Comparison of ENCODE assay signal across 11 cellular contexts in genomic region chr7:36216063-36216684, GRCh38.
DNase-seq lines count a peak whose midpoint lies in the region; ATAC-seq, FAIRE-seq and TF ChIP-seq lines count a peak whose summit lies in the region.
"Had no signal": no experiment of that assay in that cellular context is flagged by ENCODE, and none has a peak within 500 bp of the region (broad histone marks: within the 10 kb centered on the region; RNA-seq: fewer than 3 reads in every experiment).

No MANE protein-coding gene starts in this region.

- H4K20me1 ChIP-seq in IMR-90 (ENCODE audit: insufficient read depth, low read length) (no peaks in the 10 kb centered on the region), HepG2 (ENCODE audit: insufficient read depth, low read length) (no peaks in the 10 kb centered on the region)

- TF ChIP-seq RAD21 in IMR-90 (IDR thresholded peaks at IDR 0.05; ENCODE audit: low read length) = no peak
- TF ChIP-seq RAD21 in HepG2 (CRISPR knock-in tag; IDR thresholded peaks at IDR 0.05) = no peak

- no peak overlapping the region for H3K14ac ChIP-seq in IMR-90 (replicated peaks; ENCODE audit: low read depth, low read length)

- H3K9me1 ChIP-seq in IMR-90 (ENCODE audit: insufficient read depth, low read length) = peaks cover 8% of the 10 kb centered on the region

- no peak overlapping the region for H4K91ac ChIP-seq in IMR-90 (ENCODE audit: insufficient read depth, low read depth, low read length)

- H2AFZ ChIP-seq in IMR-90 (replicated peaks; ENCODE audit: low read length, poor library complexity) (no peak overlapping the region), HepG2 (ENCODE audit: low read length) (no peak overlapping the region)

- in situ Hi-C loops in IMR-90 (cut with MboI; ENCODE audit: low sequenced_read_pairs) = no loop called here
- in situ Hi-C loops in HepG2 (cut with HindIII; ENCODE audit: extremely low pct_ligation_motif_present, low pct_unique_long_range_greater_than_20kb) = no loop called here

- H3K4me3 ChIP-seq in IMR-90 (ENCODE audit: insufficient read depth, low read depth, low read length) = no peak overlapping the region
- no peak overlapping the region for H3K4me3 ChIP-seq in HepG2 (replicated peaks in 1 of 3; ENCODE audit: insufficient read depth in 1 of 3, low read depth in 2 of 3, low read length in 3 of 3)
- H3K4me3 ChIP-seq in tibial artery = no peak overlapping the region
- H3K4me3 ChIP-seq: suprapubic skin had no signal

- H3K4me3 Mint-ChIP-seq in brain = no peak overlapping the region

- no peak for TF ChIP-seq CTCF in IMR-90 (conservative IDR thresholded peaks at IDR 0.05; ENCODE audit: low read depth, low read length)
- TF ChIP-seq CTCF in brain (conservative IDR thresholded peaks at IDR 0.05) = no peak
- no peak for TF ChIP-seq CTCF in HepG2 (CRISPR knock-in tag; IDR thresholded peaks at IDR 0.05)
- no peak for TF ChIP-seq CTCF in tibial artery (IDR thresholded peaks at IDR 0.05)

- H3K9ac ChIP-seq in IMR-90 (ENCODE audit: low read depth, low read length) (no peak overlapping the region), HepG2 (ENCODE audit: insufficient read depth, low read depth, low read length) (no peak overlapping the region)

- no peaks in the 10 kb centered on the region for H3K36me3 Mint-ChIP-seq in brain

- H3K9me3 ChIP-seq in IMR-90 (ENCODE audit: control insufficient read depth, insufficient read depth, low read length) (no peaks in the 10 kb centered on the region), HepG2 (ENCODE audit: low read length) (no peaks in the 10 kb centered on the region), tibial artery (no peaks in the 10 kb centered on the region)
- H3K9me3 ChIP-seq: suprapubic skin had no signal

- H3K27me3 ChIP-seq in IMR-90 (ENCODE audit: control insufficient read depth, insufficient read depth, low read length) (no peaks in the 10 kb centered on the region), HepG2 (ENCODE audit: control insufficient read depth in 1 of 2, insufficient read depth in 2 of 2, low read length in 2 of 2) (no peaks in the 10 kb centered on the region), tibial artery (no peaks in the 10 kb centered on the region)
- H3K27me3 ChIP-seq: suprapubic skin had no signal

- dilution Hi-C loops in IMR-90 (cut with HindIII; ENCODE audit: low sequenced_read_pairs, unreplicated experiment) = no loop called here

- BruUV-seq in IMR-90 (replicated peaks; lab: Mats Ljungman, UMichigan) (no TSS peak), HepG2 (replicated peaks; lab: Mats Ljungman, UMichigan) (no TSS peak)

- no peak overlapping the region for H3K56ac ChIP-seq in IMR-90 (ENCODE audit: extremely low read depth, insufficient read depth, low read length)

- peak in 1 of 2 experiments; percentile 24; a peak in 1 of 4 replicates for TF ChIP-seq EP300 in HepG2 (IDR thresholded peaks at IDR 0.05; ENCODE audit: low read depth in 2 of 2, low read length in 2 of 2)
- TF ChIP-seq EP300 in HepG2 (CRISPR knock-in tag; IDR thresholded peaks at IDR 0.05; ENCODE audit: borderline replicate concordance) = no peak

- H4K5ac ChIP-seq in IMR-90 (ENCODE audit: low read depth, low read length) = no peak overlapping the region

- intact Hi-C loops in IMR-90 (cut with micrococcal nuclease) (no loop called here), HepG2 (cut with micrococcal nuclease; ENCODE audit: unreplicated experiment) (no loop called here), tibial artery (cut with DNase I; ENCODE audit: low total_unique reads) (no loop called here)

- peaks cover 10 to 39% of the 10 kb centered on the region in 2 experiments; a peak in 3 of 4 replicates for H3K79me1 ChIP-seq in IMR-90 (ENCODE audit: low read depth in 1 of 2, low read length in 2 of 2)

- POLR2A ChIA-PET in IMR-90 (lab: Charles Lee; ENCODE audit: unreplicated experiment) = no interaction called here
- POLR2A ChIA-PET in HepG2 (lab: Yijun Ruan, JAX) = interaction anchor here (0.7 to 1.0 kb wide), 2 partner anchors 8 to 56 kb away, joined by 3 read pairs; no protein-coding TSS in a partner anchor

- H2AK9ac ChIP-seq in IMR-90 (replicated peaks; ENCODE audit: low read depth, low read length, poor library complexity) = no peak overlapping the region

- H3K18ac ChIP-seq in IMR-90 (ENCODE audit: low read depth, low read length) = peak overlapping the region; percentile 28; the same call in 1 of the 2 replicates

- H2BK120ac ChIP-seq in IMR-90 (ENCODE audit: low read depth, low read length) = peak overlapping the region; percentile 29; the same call in 1 of the 2 replicates

- no peak overlapping the region for H2BK5ac ChIP-seq in IMR-90 (ENCODE audit: low read depth, low read length, poor library complexity, severe bottlenecking)

- no CpG with 5 or more reads among the region's 4 CpGs for WGBS in IMR-90 (ENCODE audit: extremely low coverage in 2 of 2, insufficient read length in 1 of 2), 2 experiments
- WGBS in HepG2 (ENCODE audit: low lambda C conversion rate) = 42% methylated on average over 4 of the region's 4 CpGs

- no peak overlapping the region for H2AK5ac ChIP-seq in IMR-90 (ENCODE audit: low read depth, low read length)

- no peak overlapping the region for H3K23ac ChIP-seq in IMR-90 (ENCODE audit: low read depth, low read length)

- H3K4me2 ChIP-seq in IMR-90 (ENCODE audit: low read depth, low read length) = peak overlapping the region; percentile 57; the same call in 1 of the 2 replicates
- H3K4me2 ChIP-seq in HepG2 (ENCODE audit: low read depth, low read length) = peak overlapping the region; percentile 44; the same call in 1 of the 2 replicates

- H3K27ac Mint-ChIP-seq in brain = peak overlapping the region in 4 of 5 experiments; percentile 48 to 81 (median 66)

- peak; percentile 82 for FAIRE-seq in HepG2 (lab: Jason Lieb, UNC)

- peak overlapping the region; percentile 0; the same call in 1 of the 2 replicates for H3K4ac ChIP-seq in IMR-90 (ENCODE audit: low read depth, low read length)

- H4K8ac ChIP-seq in IMR-90 (ENCODE audit: low read depth in 2 of 2, low read length in 2 of 2) = 0 out of 4 replicates have a peak overlapping the region, but pooled peaks of 1 of the 2 experiments have one; percentile 22

- peaks cover 2% of the 10 kb centered on the region for H3K79me2 ChIP-seq in HepG2 (ENCODE audit: insufficient read depth, low read length)

- H3K36me3 ChIP-seq in IMR-90 (ENCODE audit: control insufficient read depth, insufficient read depth, low read length) (no peaks in the 10 kb centered on the region), HepG2 (replicated peaks in 1 of 2; ENCODE audit: control insufficient read depth in 1 of 2, insufficient read depth in 2 of 2, low read length in 2 of 2) (no peaks in the 10 kb centered on the region), tibial artery (no peaks in the 10 kb centered on the region)
- H3K36me3 ChIP-seq: suprapubic skin had no signal

- DNase-seq in IMR-90 = peak; percentile 84
- peak; percentile 75 for DNase-seq in HepG2 (ENCODE audit: low spot score)
- DNase-seq in tibial artery = peak; percentile 50 to 73
- no peak for DNase-seq in OCI-M1 (lab: John Stamatoyannopoulos, UW)
- DNase-seq: activated CD4-positive, alpha-beta T cell treated with anti-CD3 and anti-CD28 coated beads, Interleukin-2, amount 50 U/mL, for 4 hours; dermis blood vessel endothelial cell; GOT3 had no signal

- H3K27ac ChIP-seq in IMR-90 (ENCODE audit: insufficient read depth, low read length) (no peak overlapping the region), HepG2 (ENCODE audit: extremely low read length, insufficient read depth, low read length) (peak overlapping the region; percentile 48), tibial artery (no peak overlapping the region)
- H3K27ac ChIP-seq: suprapubic skin had no signal

- peaks cover 0 to 4% (median 3%) of the 10 kb centered on the region in 5 experiments for H3K9me3 Mint-ChIP-seq in brain

- H3K4me1 Mint-ChIP-seq in brain = peaks cover 31% of the 10 kb centered on the region

- no peak overlapping the region for H2BK20ac ChIP-seq in IMR-90 (ENCODE audit: low read depth, low read length)

- no peak for TF ChIP-seq POLR2A in IMR-90 (IDR thresholded peaks at IDR 0.05; ENCODE audit: low read depth, low read length)
- TF ChIP-seq POLR2A in HepG2 (IDR thresholded peaks at IDR 0.05; ENCODE audit: insufficient read depth in 1 of 2, low read depth in 2 of 2, low read length in 2 of 2) = no peak

- ATAC-seq in IMR-90 (ENCODE audit: low read depth) = peak; percentile 78
- ATAC-seq in HepG2 = peak; percentile 99
- ATAC-seq in HG02798 (IDR thresholded peaks at IDR 0.05; ENCODE audit: poor library complexity, unreplicated experiment) = no peak
- ATAC-seq in HG03354 (IDR thresholded peaks at IDR 0.05; ENCODE audit: poor library complexity, severe bottlenecking, unreplicated experiment) = no peak

- no peaks in the 10 kb centered on the region for H3K27me3 Mint-ChIP-seq in brain

- H3K4me1 ChIP-seq in IMR-90 (ENCODE audit: control insufficient read depth, insufficient read depth, low read length) = peaks cover 19% of the 10 kb centered on the region
- H3K4me1 ChIP-seq in HepG2 (ENCODE audit: insufficient read depth, low read length) = peaks cover 31% of the 10 kb centered on the region
- peaks cover 0 to 30% (median 10%) of the 10 kb centered on the region in 4 donors for H3K4me1 ChIP-seq in tibial artery

- CTCF ChIA-PET in IMR-90 (lab: Yijun Ruan, JAX) = no interaction called here
- CTCF ChIA-PET in HepG2 (lab: Yijun Ruan, JAX; ENCODE audit: low intra/inter-chr PET ratio, low total read pairs) = no interaction called here

- no peak overlapping the region for H2BK15ac ChIP-seq in IMR-90 (ENCODE audit: low read depth, low read length)

TF ChIP-seq in IMR-90, 13 proteins besides CTCF, POLR2A, EP300 and RAD21 (continues in another document):
- TF ChIP-seq, protein P1, sequence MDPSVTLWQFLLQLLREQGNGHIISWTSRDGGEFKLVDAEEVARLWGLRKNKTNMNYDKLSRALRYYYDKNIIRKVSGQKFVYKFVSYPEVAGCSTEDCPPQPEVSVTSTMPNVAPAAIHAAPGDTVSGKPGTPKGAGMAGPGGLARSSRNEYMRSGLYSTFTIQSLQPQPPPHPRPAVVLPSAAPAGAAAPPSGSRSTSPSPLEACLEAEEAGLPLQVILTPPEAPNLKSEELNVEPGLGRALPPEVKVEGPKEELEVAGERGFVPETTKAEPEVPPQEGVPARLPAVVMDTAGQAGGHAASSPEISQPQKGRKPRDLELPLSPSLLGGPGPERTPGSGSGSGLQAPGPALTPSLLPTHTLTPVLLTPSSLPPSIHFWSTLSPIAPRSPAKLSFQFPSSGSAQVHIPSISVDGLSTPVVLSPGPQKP (IDR thresholded peaks at IDR 0.05; ENCODE audit: borderline replicate concordance, low read depth, low read length) = no peak

TF ChIP-seq in HepG2, 621 proteins besides CTCF, POLR2A, EP300 and RAD21 (continues in another document):
- TF ChIP-seq ZNF282 (IDR thresholded peaks at IDR 0.05; ENCODE audit: partially characterized antibody) (no peak), ZSCAN29 (CRISPR knock-in tag; conservative IDR thresholded peaks at IDR 0.05) (no peak), FOXA3 (CRISPR knock-in tag; IDR thresholded peaks at IDR 0.05) (peak; percentile 68), ZNF350 (CRISPR knock-in tag; IDR thresholded peaks at IDR 0.05; ENCODE audit: borderline replicate concordance, low read depth) (no peak)
- TF ChIP-seq, protein P2, sequence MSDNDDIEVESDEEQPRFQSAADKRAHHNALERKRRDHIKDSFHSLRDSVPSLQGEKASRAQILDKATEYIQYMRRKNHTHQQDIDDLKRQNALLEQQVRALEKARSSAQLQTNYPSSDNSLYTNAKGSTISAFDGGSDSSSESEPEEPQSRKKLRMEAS (IDR thresholded peaks at IDR 0.05) = peak; percentile 55; the same call in 1 of the 2 replicates

Comparison
In these comparisons a context has a peak if more than half of its experiments do, and no peak if none do; other contexts are left out.
1. ATAC-seq: peak in IMR-90 (single experiment) and HepG2 (single experiment); none in HG02798 (single experiment) and HG03354 (single experiment).